Comparison of ENCODE assay signal across 38 cellular contexts in the genomic region with DNA sequence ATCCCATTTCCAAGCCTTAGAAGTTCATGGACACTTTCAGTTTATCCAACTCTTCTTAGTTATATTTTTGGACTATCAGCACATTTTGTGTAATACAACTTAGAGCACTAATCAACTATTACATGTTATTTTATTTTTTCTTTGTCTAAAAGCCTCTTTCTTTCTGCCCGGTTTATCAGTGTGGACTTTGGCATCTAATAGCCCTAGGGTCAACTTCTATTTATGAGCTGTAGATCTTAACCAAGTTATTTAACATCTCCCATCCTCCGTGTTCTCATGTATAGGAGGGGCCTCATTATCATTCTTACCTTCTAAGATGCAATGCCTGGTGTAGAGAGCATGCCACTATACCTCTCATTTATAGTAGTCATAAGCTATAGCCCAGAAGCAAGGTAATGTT. TPM values are rescaled to one million over a fixed set of nuclear protein-coding genes. Genes with fewer than 3 reads are reported as not detected.
"Had no signal": no experiment of that assay in that cellular context is flagged by ENCODE, and none has a peak within 500 bp of the region (broad histone marks: within the 10 kb centered on the region; RNA-seq: fewer than 3 reads in every experiment).

No MANE protein-coding gene starts in this region.

- H3K36me3 ChIP-seq: adrenal gland, brain microvascular endothelial cell, breast epithelium had no signal

- FAIRE-seq: astrocyte, TTC549 had no signal

- DNase-seq: activated B cell treated with CpG ODN at 0.5 μM for 24 hours; activated CD4-positive, alpha-beta memory T cell treated with anti-CD3 and anti-CD28 coated beads for 36 hours; activated CD4-positive, alpha-beta T cell treated with anti-CD3 and anti-CD28 coated beads for 4 hours; activated CD4-positive, alpha-beta T cell treated with anti-CD3 and anti-CD28 coated beads, Interleukin-2, amount 10 ng/mL, durations not matched to agents 24 days and 14 days; activated CD4-positive, alpha-beta T cell treated with anti-CD3 and anti-CD28 coated beads, Interleukin-2, amount 50 U/mL, for 1 hour; activated CD4-positive, alpha-beta T cell treated with anti-CD3 and anti-CD28 coated beads, Interleukin-2, amount 50 U/mL, for 4 hours; activated CD4-positive, CD25-positive, alpha-beta regulatory T cell treated with anti-CD3 and anti-CD28 coated beads, Interleukin-2, amount 50 U/mL, for 72 hours; activated CD8-positive, alpha-beta memory T cell treated with anti-CD3 and anti-CD28 coated beads, Interleukin-2, amount 50 U/mL, for 4 hours; activated CD8-positive, alpha-beta T cell treated with anti-CD3 and anti-CD28 coated beads for 36 hours; activated effector memory CD4-positive, alpha-beta T cell treated with anti-CD3 and anti-CD28 coated beads, Interleukin-2, amount 50 U/mL, for 16 hours; activated naive CD4-positive, alpha-beta T cell treated with anti-CD3 and anti-CD28 coated beads for 36 hours; activated naive CD4-positive, alpha-beta T cell treated with anti-CD3 and anti-CD28 coated beads, Interleukin-2, amount 50 U/mL, for 16 hours; activated naive CD8-positive, alpha-beta T cell treated with anti-CD3 and anti-CD28 coated beads for 36 hours; activated T-cell treated with anti-CD3 and anti-CD28 coated beads for 4 hours; activated T-cell treated with anti-CD3 and anti-CD28 coated beads, Interleukin-2, amount 50 U/mL, for 1 hour; activated T-cell treated with anti-CD3 and anti-CD28 coated beads, Interleukin-2, amount 50 U/mL, for 4 hours; activated T-cell treated with anti-CD3 and anti-CD28 coated beads, Interleukin-2, amount 50 U/mL, for 72 hours; adrenal gland; amniotic stem cell; aorta; body of pancreas; brain microvascular endothelial cell; central memory CD4-positive, alpha-beta T cell; T-helper 1 cell; T-helper 2 cell; T-helper 9 cell had no signal

- H3K27me3 Mint-ChIP-seq: activated B cell treated with CpG ODN at 0.5 μM for 24 hours; activated CD4-positive, alpha-beta memory T cell treated with anti-CD3 and anti-CD28 coated beads for 36 hours; activated CD4-positive, alpha-beta T cell treated with anti-CD3 and anti-CD28 coated beads, Interleukin-2, amount 10 ng/mL, durations not matched to agents 24 days and 14 days; activated CD8-positive, alpha-beta T cell treated with anti-CD3 and anti-CD28 coated beads for 36 hours; activated naive CD8-positive, alpha-beta T cell treated with anti-CD3 and anti-CD28 coated beads for 36 hours; activated T-helper 17 cell treated with anti-CD3 and anti-CD28 coated beads, Interleukin-2, amount 50 U/mL, for 72 hours had no signal

- H3K9me3 ChIP-seq: adrenal gland, body of pancreas, breast epithelium had no signal

- H3K9me3 Mint-ChIP-seq: activated naive CD4-positive, alpha-beta T cell treated with anti-CD3 and anti-CD28 coated beads for 36 hours had no signal

- H3K27ac ChIP-seq: adrenal gland, body of pancreas, brain microvascular endothelial cell, breast epithelium, VCaP had no signal

- H3K4me1 ChIP-seq: body of pancreas, breast epithelium had no signal

- ATAC-seq: activated CD8-positive, alpha-beta T cell treated with anti-CD3 and anti-CD28 coated beads for 36 hours; activated naive CD4-positive, alpha-beta T cell treated with anti-CD3 and anti-CD28 coated beads, Interleukin-2, amount 50 U/mL, for 72 hours; activated T-cell treated with anti-CD3 and anti-CD28 coated beads, Interleukin-2, amount 50 U/mL, for 4 hours; activated T-cell treated with anti-CD3 and anti-CD28 coated beads, Interleukin-2, amount 50 U/mL, for 72 hours; activated T-helper 17 cell treated with anti-CD3 and anti-CD28 coated beads, Interleukin-2, amount 50 U/mL, for 72 hours; body of pancreas had no signal

- H3K27me3 ChIP-seq: adrenal gland, body of pancreas, brain microvascular endothelial cell, breast epithelium had no signal

- H3K4me3 Mint-ChIP-seq: activated B cell treated with CpG ODN at 0.5 μM for 24 hours; activated CD4-positive, alpha-beta memory T cell treated with anti-CD3 and anti-CD28 coated beads for 36 hours; activated CD4-positive, alpha-beta T cell treated with anti-CD3 and anti-CD28 coated beads, Interleukin-2, amount 10 ng/mL, durations not matched to agents 24 days and 14 days; activated CD8-positive, alpha-beta T cell treated with anti-CD3 and anti-CD28 coated beads for 36 hours; activated naive CD4-positive, alpha-beta T cell treated with anti-CD3 and anti-CD28 coated beads for 36 hours; activated naive CD8-positive, alpha-beta T cell treated with anti-CD3 and anti-CD28 coated beads for 36 hours; activated T-cell treated with anti-CD3 and anti-CD28 coated beads, Interleukin-2, amount 50 U/mL, for 4 hours; activated T-cell treated with anti-CD3 and anti-CD28 coated beads, Interleukin-2, amount 50 U/mL, for 72 hours; activated T-helper 1 cell treated with anti-CD3 and anti-CD28 coated beads, Interleukin-12 subunit alpha, Interleukin-12 subunit beta, Interleukin-2, Interleukin-4 antibody, amounts not matched to agents 30 ng/mL and 10 ng/mL and 1 ng/mL, durations not matched to agents 14 hours and 24 hours and 36 hours; T-helper 1 cell treated with Interleukin-12 subunit alpha and Interleukin-12 subunit beta and Interleukin-4 antibody, amounts not matched to agents 30 μg/mL and 1 μg/mL, for 36 hours; T-helper 2 cell treated with Interferon-gamma antibody and Interleukin-4, amounts not matched to agents 5 μg/mL and 100 μg/mL, for 36 hours had no signal

- H3K4me3 ChIP-seq: adrenal gland, body of pancreas, breast epithelium had no signal

- H3K27ac Mint-ChIP-seq: activated B cell treated with CpG ODN at 0.5 μM for 24 hours; activated CD4-positive, alpha-beta memory T cell treated with anti-CD3 and anti-CD28 coated beads for 36 hours; activated CD4-positive, alpha-beta T cell treated with anti-CD3 and anti-CD28 coated beads, Interleukin-2, amount 10 ng/mL, durations not matched to agents 24 days and 14 days; activated CD8-positive, alpha-beta T cell treated with anti-CD3 and anti-CD28 coated beads for 36 hours; activated naive CD4-positive, alpha-beta T cell treated with anti-CD3 and anti-CD28 coated beads for 36 hours; activated naive CD4-positive, alpha-beta T cell treated with anti-CD3 and anti-CD28 coated beads, Interleukin-2, amount 50 U/mL, for 72 hours; activated naive CD8-positive, alpha-beta T cell treated with anti-CD3 and anti-CD28 coated beads for 36 hours; activated T-cell treated with anti-CD3 and anti-CD28 coated beads, Interleukin-2, amount 50 U/mL, for 72 hours; activated T-helper 1 cell treated with anti-CD3 and anti-CD28 coated beads, Interleukin-12 subunit alpha, Interleukin-12 subunit beta, Interleukin-2, Interleukin-4 antibody, amounts not matched to agents 30 ng/mL and 10 ng/mL and 1 ng/mL, durations not matched to agents 14 hours and 24 hours and 36 hours; activated T-helper 17 cell treated with anti-CD3 and anti-CD28 coated beads, Interleukin-2, amount 50 U/mL, for 72 hours; T-helper 1 cell treated with Interleukin-12 subunit alpha and Interleukin-12 subunit beta and Interleukin-4 antibody, amounts not matched to agents 30 μg/mL and 1 μg/mL, for 36 hours; T-helper 2 cell treated with Interferon-gamma antibody and Interleukin-4, amounts not matched to agents 5 μg/mL and 100 μg/mL, for 36 hours had no signal

RNA-seq across cellular contexts. Expression of a gene that starts 4.4 kb away (rescaled TPM):
- total RNA-seq: cerebellum had no signal

RNA-seq across cellular contexts. Expression of a gene that starts 17.7 kb away (rescaled TPM):
- total RNA-seq: activated B cell treated with CpG ODN at 0.5 μM for 24 hours; activated CD4-positive, alpha-beta memory T cell treated with anti-CD3 and anti-CD28 coated beads for 36 hours; activated CD4-positive, alpha-beta T cell treated with anti-CD3 and anti-CD28 coated beads, Interleukin-2, amount 10 ng/mL, durations not matched to agents 24 days and 14 days; activated CD8-positive, alpha-beta memory T cell treated with anti-CD3 and anti-CD28 coated beads for 36 hours; activated CD8-positive, alpha-beta T cell treated with anti-CD3 and anti-CD28 coated beads for 36 hours; activated naive CD4-positive, alpha-beta T cell treated with anti-CD3 and anti-CD28 coated beads for 36 hours; activated naive CD4-positive, alpha-beta T cell treated with anti-CD3 and anti-CD28 coated beads, Interleukin-2, amount 50 U/mL, for 72 hours; activated naive CD8-positive, alpha-beta T cell treated with anti-CD3 and anti-CD28 coated beads for 36 hours; activated T-cell treated with anti-CD3 and anti-CD28 coated beads, Interleukin-2, amount 50 U/mL, for 4 hours; activated T-cell treated with anti-CD3 and anti-CD28 coated beads, Interleukin-2, amount 50 U/mL, for 72 hours; activated T-helper 1 cell treated with anti-CD3 and anti-CD28 coated beads, Interleukin-12 subunit alpha, Interleukin-12 subunit beta, Interleukin-2, Interleukin-4 antibody, amounts not matched to agents 30 ng/mL and 10 ng/mL and 1 ng/mL, durations not matched to agents 14 hours and 24 hours and 36 hours; activated T-helper 17 cell treated with anti-CD3 and anti-CD28 coated beads, Interleukin-2, amount 50 U/mL, for 72 hours; astrocyte; body of pancreas; cardiac septum; cerebellum had no signal
